Comparison of ENCODE assay signal across 8 cellular contexts in genomic region chr22:49724893-49725489, GRCh38.
A peak's percentile ranks its signal among the peaks of the same experiment; 100 is the strongest.
DNase-seq lines count a peak whose midpoint lies in the region; ATAC-seq and TF ChIP-seq lines count a peak whose summit lies in the region.

No MANE protein-coding gene starts in this region.

- no peaks in the 10 kb centered on the region for H3F3A ChIP-seq in OCI-LY1 (ENCODE audit: insufficient read depth, low read length)

- H3K9me3 Mint-ChIP-seq in activated T-cell treated with anti-CD3 and anti-CD28 coated beads, Interleukin-2, amount 50 U/mL, for 4 hours = no peaks in the 10 kb centered on the region

- H3K9me2 ChIP-seq in OCI-LY1 (ENCODE audit: low read depth, low read length) = no peaks in the 10 kb centered on the region

- H3K9ac ChIP-seq in OCI-LY1 (ENCODE audit: low read length) = no peak overlapping the region

- H4K20me1 ChIP-seq in OCI-LY1 (ENCODE audit: insufficient read depth, low read length) = no peaks in the 10 kb centered on the region

- no peaks in the 10 kb centered on the region for H3K36me3 Mint-ChIP-seq in activated T-cell treated with anti-CD3 and anti-CD28 coated beads, Interleukin-2, amount 50 U/mL, for 4 hours (ENCODE audit: insufficient read depth)

- H3K4me3 Mint-ChIP-seq in activated T-cell treated with anti-CD3 and anti-CD28 coated beads, Interleukin-2, amount 50 U/mL, for 4 hours = peak overlapping the region; percentile 93

- peak overlapping the region; percentile 28 for H3K4me3 ChIP-seq in OCI-LY1 (ENCODE audit: low read depth, low read length, poor library complexity, severe bottlenecking)
- no peak overlapping the region for H3K4me3 ChIP-seq in fibroblast of pulmonary artery (replicated peaks; ENCODE audit: low read depth, low read length)

- H3K79me2 ChIP-seq in OCI-LY1 (ENCODE audit: insufficient read depth, low read length) = no peaks in the 10 kb centered on the region

- 0 out of 2 replicates have a peak, but pooled peaks cover 6% of the 10 kb centered on the region for H3K27me3 ChIP-seq in OCI-LY1 (ENCODE audit: insufficient read depth, low read length)

- DNase-seq in COLO668 (lab: John Stamatoyannopoulos, UW; ENCODE audit: unreplicated experiment) = peak; percentile 82
- DNase-seq in activated T-cell treated with anti-CD3 and anti-CD28 coated beads, Interleukin-2, amount 50 U/mL, for 4 hours = peak; percentile 66
- DNase-seq in fibroblast of pulmonary artery (ENCODE audit: low read depth) = peak; percentile 37
- DNase-seq in occipital lobe (lab: John Stamatoyannopoulos, UW) = peak; percentile 51
- peak; percentile 74 for DNase-seq in superior temporal gyrus (ENCODE audit: extremely low spot score)

- H3K36me3 ChIP-seq in OCI-LY1 (ENCODE audit: insufficient read depth, low read length) = no peaks in the 10 kb centered on the region

- H3K27ac ChIP-seq in OCI-LY1 (ENCODE audit: low read depth, low read length, poor library complexity, severe bottlenecking) = no peak overlapping the region

- no peak overlapping the region for H2AFZ ChIP-seq in OCI-LY1 (ENCODE audit: low read length)

- peak overlapping the region; percentile 33; the same call in 1 of the 2 replicates for H3K4me2 ChIP-seq in OCI-LY1 (ENCODE audit: low read length)

- no peaks in the 10 kb centered on the region for H3K9me3 ChIP-seq in OCI-LY1 (ENCODE audit: low read length)

- peaks cover 8% of the 10 kb centered on the region for H3K4me1 Mint-ChIP-seq in activated T-cell treated with anti-CD3 and anti-CD28 coated beads, Interleukin-2, amount 50 U/mL, for 4 hours (ENCODE audit: low read depth)

- peaks cover 29% of the 10 kb centered on the region for H3K27me3 Mint-ChIP-seq in activated T-cell treated with anti-CD3 and anti-CD28 coated beads, Interleukin-2, amount 50 U/mL, for 4 hours (ENCODE audit: low read depth)

- ATAC-seq in HG02642 (IDR thresholded peaks at IDR 0.05; ENCODE audit: poor library complexity, unreplicated experiment) (peak; percentile 71), HG03378 (IDR thresholded peaks at IDR 0.05; ENCODE audit: unreplicated experiment) (no peak)
- ATAC-seq in activated T-cell treated with anti-CD3 and anti-CD28 coated beads, Interleukin-2, amount 50 U/mL, for 4 hours = peak; percentile 90 to 92

- peaks cover 7% of the 10 kb centered on the region for H3K4me1 ChIP-seq in OCI-LY1 (ENCODE audit: insufficient read depth, low read length, severe bottlenecking)

- peak; percentile 51 for TF ChIP-seq CTCF in OCI-LY1 (IDR thresholded peaks at IDR 0.05; ENCODE audit: low read length)
- peak; percentile 48 for TF ChIP-seq CTCF in fibroblast of pulmonary artery (IDR thresholded peaks at IDR 0.05; ENCODE audit: low read length, missing control alignments)
